Comparison of ENCODE assay signal across 2 cellular contexts in genomic region chr3:195893916-195894315, GRCh38.
TF ChIP-seq lines count a peak whose summit lies in the region.

No MANE protein-coding gene starts in this region.

TF ChIP-seq in K562, 482 proteins besides CTCF, POLR2A, EP300 and RAD21:
- TF ChIP-seq KAT7 (CRISPR knock-in tag; IDR thresholded peaks at IDR 0.05; ENCODE audit: borderline replicate concordance) (no peak), PRMT5 (CRISPR knock-in tag; IDR thresholded peaks at IDR 0.05) (0 out of 2 replicates have a peak, but pooled peaks have one; percentile 23)

TF ChIP-seq in GM12891, 5 proteins besides CTCF, POLR2A, EP300 and RAD21:
- TF ChIP-seq PAX5 (IDR thresholded peaks at IDR 0.05; ENCODE audit: insufficient read depth, low read length, severe bottlenecking) (no peak), SPI1 (IDR thresholded peaks at IDR 0.05; ENCODE audit: low read depth, low read length) (no peak), POLR2AphosphoS5 (IDR thresholded peaks at IDR 0.05; ENCODE audit: low read depth, low read length) (no peak), POU2F2 (IDR thresholded peaks at IDR 0.05; ENCODE audit: low read depth, low read length) (no peak), TAF1 (IDR thresholded peaks at IDR 0.05; ENCODE audit: low read depth, low read length) (no peak)
